8 cellular contexts compared by ENCODE assay signal in the genomic region with DNA sequence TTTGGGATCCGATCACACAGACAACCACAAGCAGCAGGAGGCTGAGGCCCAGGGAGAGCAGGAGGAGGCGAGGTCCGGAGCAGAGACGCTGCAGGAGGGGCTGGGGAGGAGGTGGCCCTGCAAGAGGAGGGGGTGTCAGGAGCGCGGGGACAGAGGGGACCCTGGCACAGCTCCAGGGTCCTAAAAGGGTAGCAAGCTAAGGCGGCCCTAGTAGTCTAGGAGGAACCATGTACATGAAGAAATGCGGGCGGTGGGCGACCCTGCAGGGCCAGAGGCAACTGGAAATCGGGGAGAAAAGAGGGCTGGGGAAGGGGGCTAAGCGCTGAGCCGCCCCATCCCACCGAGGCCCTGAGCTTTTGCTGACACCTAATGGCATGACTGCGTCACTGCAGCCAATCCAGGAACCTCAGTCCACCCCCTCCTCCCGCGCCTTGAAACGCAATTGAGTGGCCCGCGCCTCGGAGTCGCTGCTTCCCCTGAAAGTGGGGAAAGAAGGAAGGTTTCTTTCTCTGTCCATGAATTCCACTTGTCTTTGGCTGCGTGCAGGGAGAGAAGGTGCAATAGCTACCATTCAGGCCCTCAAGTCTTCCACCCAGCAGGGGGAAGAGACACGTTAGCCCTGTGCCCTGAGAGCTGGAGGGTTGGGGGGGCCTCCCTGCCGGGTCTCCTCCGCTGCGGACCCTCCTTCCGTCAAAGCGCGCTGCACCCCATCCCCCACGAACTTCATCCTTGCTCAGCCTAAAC. TPM values are rescaled to one million over a fixed set of nuclear protein-coding genes. Genes with fewer than 3 reads are reported as not detected.
DNase-seq lines count a peak whose midpoint lies in the region; ATAC-seq and TF ChIP-seq lines count a peak whose summit lies in the region.

No MANE protein-coding gene starts in this region.

- peaks cover 22% of the 10 kb centered on the region for H3K27me3 Mint-ChIP-seq in activated CD4-positive, alpha-beta memory T cell treated with anti-CD3 and anti-CD28 coated beads, Interleukin-2, amount 10 ng/mL, durations not matched to agents 7 days and 5 days

- TF ChIP-seq CTCF in GM13977 (IDR thresholded peaks at IDR 0.05; ENCODE audit: extremely low read depth, insufficient read depth, missing control alignments) (peak; percentile 90), lower lobe of right lung (IDR thresholded peaks at IDR 0.05) (peak; percentile 89)

- H3K27ac ChIP-seq in lower lobe of right lung, result no peak overlapping the region

- CTCF ChIA-PET in activated CD4-positive, alpha-beta memory T cell treated with anti-CD3 and anti-CD28 coated beads, Interleukin-2, amount 10 ng/mL, durations not matched to agents 7 days and 5 days (lab: Charles Lee), result interaction anchor here (0.6 to 2.9 kb wide), 16 partner anchors 9 to 132 kb away, joined by 3 to 24 read pairs (median 6); no protein-coding TSS in a partner anchor

- DNase-seq in 8988T (peak; percentile 69), GM13977 (ENCODE audit: low spot score) (peak; percentile 89), NCI-H460 (ENCODE audit: extremely low read depth, low read depth) (peak; percentile 61), ecto neural progenitor cell (ENCODE audit: low spot score) (peak; percentile 95), lower lobe of right lung (peak; percentile 80)
- peak; percentile 67 for DNase-seq in activated CD4-positive, alpha-beta memory T cell treated with anti-CD3 and anti-CD28 coated beads, Interleukin-2, amount 10 ng/mL, durations not matched to agents 7 days and 5 days
- DNase-seq in stimulated activated CD4-positive, alpha-beta T cell treated with anti-CD3 and anti-CD28 coated beads, Interleukin-4, amount 100 ng/mL, for 4 hours, result peak; percentile 56 to 60

- peak; percentile 84 to 87 for ATAC-seq in lower lobe of right lung
- ATAC-seq in HG03025 (IDR thresholded peaks at IDR 0.05; ENCODE audit: low FRiP score, unreplicated experiment), result no peak

- peaks cover 14% of the 10 kb centered on the region for H3K27me3 ChIP-seq in lower lobe of right lung (ENCODE audit: low read depth)

- peak overlapping the region; percentile 25 for H3K4me3 Mint-ChIP-seq in activated CD4-positive, alpha-beta memory T cell treated with anti-CD3 and anti-CD28 coated beads, Interleukin-2, amount 10 ng/mL, durations not matched to agents 7 days and 5 days

- peak overlapping the region; percentile 50 for H3K4me3 ChIP-seq in lower lobe of right lung

- peaks cover 27% of the 10 kb centered on the region for H3K4me1 ChIP-seq in lower lobe of right lung

- in situ Hi-C loops in GM13977 (cut with MboI; ENCODE audit: low pct_unique_long_range_greater_than_20kb, low sequenced_read_pairs, unreplicated experiment), result no loop called here

- POLR2A ChIA-PET in activated CD4-positive, alpha-beta memory T cell treated with anti-CD3 and anti-CD28 coated beads, Interleukin-2, amount 10 ng/mL, durations not matched to agents 7 days and 5 days (lab: Charles Lee), result interaction anchor here (0.9 to 1.3 kb wide), 2 partner anchors 30 to 135 kb away, joined by 3 to 4 read pairs; no protein-coding TSS in a partner anchor

- no peaks in the 10 kb centered on the region for H3K9me3 ChIP-seq in lower lobe of right lung

- intact Hi-C loops in lower lobe of right lung (cut with DNase I), result no loop called here

- H3K36me3 ChIP-seq in lower lobe of right lung, result no peaks in the 10 kb centered on the region

- no peaks in the 10 kb centered on the region for H3K9me3 Mint-ChIP-seq in activated CD4-positive, alpha-beta memory T cell treated with anti-CD3 and anti-CD28 coated beads, Interleukin-2, amount 10 ng/mL, durations not matched to agents 7 days and 5 days

- H3K27ac Mint-ChIP-seq in activated CD4-positive, alpha-beta memory T cell treated with anti-CD3 and anti-CD28 coated beads, Interleukin-2, amount 10 ng/mL, durations not matched to agents 7 days and 5 days, result no peak overlapping the region

- H3K4me1 Mint-ChIP-seq in activated CD4-positive, alpha-beta memory T cell treated with anti-CD3 and anti-CD28 coated beads, Interleukin-2, amount 10 ng/mL, durations not matched to agents 7 days and 5 days, result peaks cover 12% of the 10 kb centered on the region

- no peaks in the 10 kb centered on the region for H3K36me3 Mint-ChIP-seq in activated CD4-positive, alpha-beta memory T cell treated with anti-CD3 and anti-CD28 coated beads, Interleukin-2, amount 10 ng/mL, durations not matched to agents 7 days and 5 days (ENCODE audit: low read depth)

RNA-seq across cellular contexts. Expression of a gene that starts 1.8 kb away (rescaled TPM):
- 0.22 TPM in 1 of 2 replicates, not detected in the other for total RNA-seq in NCI-H460 (2014; rRNA removed; shearing (Covaris generic))
- polyA plus RNA-seq in NCI-H460 (2014; cell fraction: nucleus; rRNA removed), result 1.0 TPM in 1 of 2 replicates, not detected in the other
- total RNA-seq in activated CD4-positive, alpha-beta memory T cell treated with anti-CD3 and anti-CD28 coated beads, Interleukin-2, amount 10 ng/mL, durations not matched to agents 7 days and 5 days, result under 1 TPM; 0.60 to 0.73 TPM
- total RNA-seq in lower lobe of right lung, result 5.1 TPM

RNA-seq across cellular contexts. Expression of a gene that starts 42.3 kb away (rescaled TPM):
- 3.6 and 3.7 TPM in 2 replicates for total RNA-seq in NCI-H460 (2014; rRNA removed; shearing (Covaris generic))
- 4.7 and 4.8 TPM in 2 replicates for polyA plus RNA-seq in NCI-H460 (2014; cell fraction: nucleus; rRNA removed)
- total RNA-seq in activated CD4-positive, alpha-beta memory T cell treated with anti-CD3 and anti-CD28 coated beads, Interleukin-2, amount 10 ng/mL, durations not matched to agents 7 days and 5 days, result 1 to 10 TPM; 5.2 to 5.3 TPM
- total RNA-seq in lower lobe of right lung, result 29.3 TPM

RNA-seq across cellular contexts. Expression of a gene that starts 42.4 kb away (rescaled TPM):
- total RNA-seq in NCI-H460 (2014; rRNA removed; shearing (Covaris generic)), result 249 and 250 TPM in 2 replicates
- 1,827 and 1,980 TPM in 2 replicates for polyA plus RNA-seq in NCI-H460 (2014; cell fraction: nucleus; rRNA removed)
- total RNA-seq in activated CD4-positive, alpha-beta memory T cell treated with anti-CD3 and anti-CD28 coated beads, Interleukin-2, amount 10 ng/mL, durations not matched to agents 7 days and 5 days, result 100 to 1,000 TPM; 364 to 370 TPM
- total RNA-seq in lower lobe of right lung, result 576 TPM

RNA-seq across cellular contexts. Expression of a gene that starts 56.9 kb away (rescaled TPM):
- 49.5 and 54.9 TPM in 2 replicates for total RNA-seq in NCI-H460 (2014; rRNA removed; shearing (Covaris generic))
- 87.1 and 94.0 TPM in 2 replicates for polyA plus RNA-seq in NCI-H460 (2014; cell fraction: nucleus; rRNA removed)
- total RNA-seq in activated CD4-positive, alpha-beta memory T cell treated with anti-CD3 and anti-CD28 coated beads, Interleukin-2, amount 10 ng/mL, durations not matched to agents 7 days and 5 days, result 10 to 100 TPM; 47.2 to 49.1 TPM
- total RNA-seq in lower lobe of right lung, result 46.4 TPM
